ENCODE assay signal across 2 cellular contexts in genomic region chr3:113271594-113272368, GRCh38.
A peak's percentile ranks its signal among the peaks of the same experiment; 100 is the strongest.
TF ChIP-seq lines count a peak whose summit lies in the region.

No MANE protein-coding gene starts in this region.

TF ChIP-seq in K562, 482 proteins besides CTCF, POLR2A, EP300 and RAD21 (continued from another document):
- TF ChIP-seq CCAR2 (IDR thresholded peaks at IDR 0.05; ENCODE audit: low read depth, low read length) (no peak), ELF1 (tag; IDR thresholded peaks at IDR 0.05) (no peak), TCF3 (CRISPR knock-in tag; IDR thresholded peaks at IDR 0.05) (peak; percentile 52; the same call in 1 of the 2 replicates), CBFA2T2 (conservative IDR thresholded peaks at IDR 0.05) (peak; percentile 46), TARDBP (IDR thresholded peaks at IDR 0.05) (no peak), ZNF668 (CRISPR knock-in tag; IDR thresholded peaks at IDR 0.05) (no peak), ZFP36 (IDR thresholded peaks at IDR 0.05; ENCODE audit: low read depth, low read length, partially characterized antibody) (no peak), DNMT1 (IDR thresholded peaks at IDR 0.05) (no peak), ARID1B (IDR thresholded peaks at IDR 0.05) (peak; percentile 34)

TF ChIP-seq in WTC11, 78 proteins besides CTCF, POLR2A, EP300 and RAD21 (continued from another document):
- no peak for TF ChIP-seq ZNF281 (CRISPR knock-in tag; IDR thresholded peaks at IDR 0.05)
- no peak for TF ChIP-seq ZNF232 (CRISPR knock-in tag; IDR thresholded peaks at IDR 0.05)
- no peak for TF ChIP-seq ARID4B (CRISPR knock-in tag; IDR thresholded peaks at IDR 0.05; ENCODE audit: borderline replicate concordance)
- no peak for TF ChIP-seq JUN (CRISPR knock-in tag; IDR thresholded peaks at IDR 0.05)
- TF ChIP-seq SMAD4 (CRISPR knock-in tag; IDR thresholded peaks at IDR 0.05) = no peak
- TF ChIP-seq HMGXB4 (CRISPR knock-in tag; IDR thresholded peaks at IDR 0.05) = no peak
- no peak for TF ChIP-seq TCF7 (CRISPR knock-in tag; IDR thresholded peaks at IDR 0.05; ENCODE audit: low read depth)
- no peak for TF ChIP-seq TP53 (CRISPR knock-in tag; IDR thresholded peaks at IDR 0.05)
- no peak for TF ChIP-seq ZNF263 (CRISPR knock-in tag; IDR thresholded peaks at IDR 0.05; ENCODE audit: low read depth)
- no peak for TF ChIP-seq RELA (CRISPR knock-in tag; IDR thresholded peaks at IDR 0.05; ENCODE audit: borderline replicate concordance)
- TF ChIP-seq ZNF317 (CRISPR knock-in tag; IDR thresholded peaks at IDR 0.05; ENCODE audit: borderline replicate concordance, low read depth) = no peak
